8 cellular contexts compared by ENCODE assay signal in genomic region chr20:33663161-33664084, GRCh38. TPM values are rescaled to one million over a fixed set of nuclear protein-coding genes. Genes with fewer than 3 reads are reported as not detected.
DNase-seq lines count a peak whose midpoint lies in the region; ATAC-seq and TF ChIP-seq lines count a peak whose summit lies in the region.

No MANE protein-coding gene starts in this region.

- no peaks in the 10 kb centered on the region for H3K27me3 Mint-ChIP-seq in activated CD4-positive, alpha-beta T cell treated with anti-CD3 and anti-CD28 coated beads, Interleukin-2, amount 10 ng/mL, durations not matched to agents 7 days and 5 days

- peaks cover 12% of the 10 kb centered on the region for H3K36me3 Mint-ChIP-seq in activated CD4-positive, alpha-beta T cell treated with anti-CD3 and anti-CD28 coated beads, Interleukin-2, amount 10 ng/mL, durations not matched to agents 7 days and 5 days (ENCODE audit: low read depth)

- peak overlapping the region; percentile 76 for H3K4me3 Mint-ChIP-seq in activated CD4-positive, alpha-beta T cell treated with anti-CD3 and anti-CD28 coated beads, Interleukin-2, amount 10 ng/mL, durations not matched to agents 7 days and 5 days

- H3K9me3 Mint-ChIP-seq in activated CD4-positive, alpha-beta T cell treated with anti-CD3 and anti-CD28 coated beads, Interleukin-2, amount 10 ng/mL, durations not matched to agents 7 days and 5 days = no peaks in the 10 kb centered on the region

- no peak for TF ChIP-seq CTCF in coronary artery (IDR thresholded peaks at IDR 0.05)

- H3K27ac ChIP-seq in coronary artery = peak overlapping the region; percentile 88 to 95

- POLR2A ChIA-PET in activated CD4-positive, alpha-beta T cell treated with anti-CD3 and anti-CD28 coated beads, Interleukin-2, amount 10 ng/mL, durations not matched to agents 7 days and 5 days (lab: Charles Lee) = interaction anchor here (0.6 to 1.2 kb wide), 3 partner anchors 22 to 81 kb away, joined by 3 read pairs; partner anchors contain the start of gene ZNF341

- peak overlapping the region; percentile 94 for H3K27ac Mint-ChIP-seq in activated CD4-positive, alpha-beta T cell treated with anti-CD3 and anti-CD28 coated beads, Interleukin-2, amount 10 ng/mL, durations not matched to agents 7 days and 5 days

- peak overlapping the region; percentile 81 for H3K4me3 ChIP-seq in coronary artery

- CTCF ChIA-PET in activated CD4-positive, alpha-beta T cell treated with anti-CD3 and anti-CD28 coated beads, Interleukin-2, amount 10 ng/mL, durations not matched to agents 7 days and 5 days (lab: Charles Lee) = interaction anchor here (0.6 to 6.9 kb wide), 6 partner anchors 10 to 1244 kb away, joined by 3 to 115 read pairs (median 4); no protein-coding TSS in a partner anchor

- DNase-seq in NCI-H524 treated with DMSO at 0.1 percent for 48 hours (lab: John Stamatoyannopoulos, UW) (peak; percentile 43), coronary artery (ENCODE audit: low spot score) (no peak), left lobe of liver (ENCODE audit: low spot score) (peak; percentile 81)
- DNase-seq in activated CD4-positive, alpha-beta T cell treated with anti-CD3 and anti-CD28 coated beads, Interleukin-2, amount 10 ng/mL, durations not matched to agents 7 days and 5 days = peak; percentile 88
- DNase-seq in stimulated activated CD4-positive, alpha-beta T cell treated with anti-CD3 and anti-CD28 coated beads, Interleukin-2, amount 100 ng/mL, for 4 hours (ENCODE audit: low read depth) = peak; percentile 70

- ATAC-seq in GM18498 (IDR thresholded peaks at IDR 0.05; ENCODE audit: unreplicated experiment) = peak; percentile 44
- ATAC-seq in HG03097 (IDR thresholded peaks at IDR 0.05; ENCODE audit: low FRiP score, unreplicated experiment) = peak; percentile 31
- peak; percentile 65 for ATAC-seq in left lobe of liver
- ATAC-seq in GM21786 (IDR thresholded peaks at IDR 0.05; ENCODE audit: unreplicated experiment) = no peak

- peaks cover 46% of the 10 kb centered on the region for H3K4me1 Mint-ChIP-seq in activated CD4-positive, alpha-beta T cell treated with anti-CD3 and anti-CD28 coated beads, Interleukin-2, amount 10 ng/mL, durations not matched to agents 7 days and 5 days

RNA-seq across cellular contexts. Expression of gene C20orf144, which starts 1.3 kb away (rescaled TPM):
- under 1 TPM; 0.15 to 0.25 TPM for total RNA-seq in activated CD4-positive, alpha-beta T cell treated with anti-CD3 and anti-CD28 coated beads, Interleukin-2, amount 10 ng/mL, durations not matched to agents 7 days and 5 days
- total RNA-seq in left lobe of liver = not detected

RNA-seq across cellular contexts. Expression of gene ACTL10, which starts 3.3 kb away (rescaled TPM):
- total RNA-seq in activated CD4-positive, alpha-beta T cell treated with anti-CD3 and anti-CD28 coated beads, Interleukin-2, amount 10 ng/mL, durations not matched to agents 7 days and 5 days = 1 to 10 TPM; 2.4 to 4.1 TPM
- total RNA-seq in left lobe of liver = 0.20 TPM

RNA-seq across cellular contexts. Expression of gene NECAB3, which starts 10.8 kb away (rescaled TPM):
- 10 to 100 TPM; 48.2 to 54.3 TPM for total RNA-seq in activated CD4-positive, alpha-beta T cell treated with anti-CD3 and anti-CD28 coated beads, Interleukin-2, amount 10 ng/mL, durations not matched to agents 7 days and 5 days
- total RNA-seq in left lobe of liver = 19.9 TPM

RNA-seq across cellular contexts. Expression of gene E2F1, which starts 22.8 kb away (rescaled TPM):
- total RNA-seq in activated CD4-positive, alpha-beta T cell treated with anti-CD3 and anti-CD28 coated beads, Interleukin-2, amount 10 ng/mL, durations not matched to agents 7 days and 5 days = 10 to 100 TPM; 64.9 to 69.8 TPM
- 0.60 TPM for total RNA-seq in left lobe of liver

RNA-seq across cellular contexts. Expression of gene PXMP4, which starts 56.7 kb away (rescaled TPM):
- total RNA-seq in activated CD4-positive, alpha-beta T cell treated with anti-CD3 and anti-CD28 coated beads, Interleukin-2, amount 10 ng/mL, durations not matched to agents 7 days and 5 days = 10 to 100 TPM; 19.1 to 21.8 TPM
- 15.4 TPM for total RNA-seq in left lobe of liver
